17 cellular contexts compared by ENCODE assay signal in the genomic region with DNA sequence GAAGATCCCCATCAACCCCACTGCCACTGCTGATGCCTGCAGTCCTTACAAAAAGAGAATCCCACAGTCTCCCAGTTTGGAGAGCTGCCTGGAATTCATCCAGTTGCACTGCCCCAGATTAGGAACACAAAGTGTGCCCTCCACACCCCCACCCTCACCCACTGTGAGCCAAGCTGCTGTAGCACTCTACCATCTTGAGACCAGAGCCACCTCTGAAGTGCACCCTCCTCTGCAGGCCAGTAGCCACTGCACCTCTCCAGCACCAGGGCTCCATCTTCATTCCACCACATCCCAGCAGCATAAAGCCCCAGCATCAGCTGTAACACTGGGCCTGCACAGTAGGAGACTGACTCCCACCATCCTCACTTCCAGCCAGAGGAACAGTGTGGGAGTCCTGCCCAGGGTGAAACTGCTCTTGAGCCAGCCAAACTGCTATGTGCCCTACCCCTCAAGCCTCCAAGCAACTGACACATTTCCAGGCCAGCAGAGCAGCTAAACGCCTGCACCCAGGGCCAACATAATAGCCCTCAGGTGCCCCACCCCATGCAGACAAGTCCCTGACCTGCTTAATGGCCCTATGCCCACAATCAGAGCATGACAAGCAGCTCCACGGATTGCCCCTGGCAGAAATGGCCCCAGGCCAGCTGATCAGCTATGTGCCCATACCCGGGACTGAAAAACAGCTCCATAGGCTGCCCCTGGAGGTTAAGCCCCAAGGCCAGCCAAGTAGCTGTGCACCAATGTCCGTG.
DNase-seq lines count a peak whose midpoint lies in the region; ATAC-seq and TF ChIP-seq lines count a peak whose summit lies in the region.
"Had no signal": no experiment of that assay in that cellular context is flagged by ENCODE, and none has a peak within 500 bp of the region (broad histone marks: within the 10 kb centered on the region; RNA-seq: fewer than 3 reads in every experiment).

No MANE protein-coding gene starts in this region.

- H2BK12ac ChIP-seq in H9 (ENCODE audit: insufficient read length, low read depth, low read length), result no peak overlapping the region

- no peak overlapping the region for H2BK120ac ChIP-seq in H9 (ENCODE audit: low read depth, low read length, poor library complexity, severe bottlenecking)

- no peaks in the 10 kb centered on the region for H3K79me1 ChIP-seq in H9 (ENCODE audit: insufficient read depth, low read depth, low read length, poor library complexity, severe bottlenecking)

- H3K79me2 ChIP-seq in H9 (ENCODE audit: insufficient read depth, low read length), result no peaks in the 10 kb centered on the region

- H3K4me1 ChIP-seq in H9 (ENCODE audit: insufficient read depth, low read length) (no peaks in the 10 kb centered on the region; the same call in 1 of the 2 replicates), suprapubic skin (peaks cover 8% of the 10 kb centered on the region)
- H3K4me1 ChIP-seq: Caco-2 had no signal

- no peak overlapping the region for H4K91ac ChIP-seq in H9 (ENCODE audit: insufficient read length, low read depth, low read length)

- H3K4me2 ChIP-seq in H9 (ENCODE audit: insufficient read depth, insufficient read length, low read length), result no peak overlapping the region

- H3K4me1 Mint-ChIP-seq in H9 (peaks cover 3 to 4% of the 10 kb centered on the region in 2 experiments; a peak in 2 of 4 replicates), glutamatergic neuron (ENCODE audit: low read depth, unreplicated experiment) (peaks cover 4% of the 10 kb centered on the region)
- peaks cover 52% of the 10 kb centered on the region for H3K4me1 Mint-ChIP-seq in dendritic cell treated with granulocyte-macrophage colony-stimulating factor and Interleukin-4, amounts not matched to agents 40 ng/mL and 50 ng/mL, for 4 days (ENCODE audit: low read depth)
- peaks cover 10 to 29% of the 10 kb centered on the region in 2 donors for H3K4me1 Mint-ChIP-seq in stimulated activated naive B cell treated with anti-CD40 and anti-IgM and Interleukin-4, amounts not matched to agents 10 μg/mL and 1 μg/mL and 100 μg/mL, for 72 hours

- H3K23me2 ChIP-seq in H9 (ENCODE audit: insufficient read length, low read depth, low read length, poor library complexity, severe bottlenecking), result no peaks in the 10 kb centered on the region

- no peak overlapping the region for H3K4ac ChIP-seq in H9 (ENCODE audit: low read depth, low read length)

- H3K27me3 ChIP-seq in H9 (ENCODE audit: insufficient read depth, low read length), result no peaks in the 10 kb centered on the region
- no peaks in the 10 kb centered on the region for H3K27me3 ChIP-seq in suprapubic skin

- H3K36me3 Mint-ChIP-seq in H9 (ENCODE audit: insufficient read depth in 1 of 3, low read depth in 3 of 3) (peaks cover 12 to 29% (median 20%) of the 10 kb centered on the region in 3 experiments), glutamatergic neuron (ENCODE audit: unreplicated experiment) (peaks cover 44% of the 10 kb centered on the region)
- peaks cover 93% of the 10 kb centered on the region for H3K36me3 Mint-ChIP-seq in dendritic cell treated with granulocyte-macrophage colony-stimulating factor and Interleukin-4, amounts not matched to agents 40 ng/mL and 50 ng/mL, for 4 days (ENCODE audit: low read depth)
- peaks cover 71 to 89% of the 10 kb centered on the region in 2 donors for H3K36me3 Mint-ChIP-seq in stimulated activated naive B cell treated with anti-CD40 and anti-IgM and Interleukin-4, amounts not matched to agents 10 μg/mL and 1 μg/mL and 100 μg/mL, for 72 hours

- H2BK15ac ChIP-seq in H9 (ENCODE audit: low read depth, low read length), result no peak overlapping the region

- no peak overlapping the region for H4K8ac ChIP-seq in H9 (replicated peaks; ENCODE audit: insufficient read length, low read depth, low read length)

- H3K27ac Mint-ChIP-seq in H9 (peak overlapping the region in 2 of 3 experiments; percentile 46 to 47; a peak in 3 of 7 replicates), glutamatergic neuron (ENCODE audit: unreplicated experiment) (no peak overlapping the region)
- peak overlapping the region; percentile 23 for H3K27ac Mint-ChIP-seq in dendritic cell treated with granulocyte-macrophage colony-stimulating factor and Interleukin-4, amounts not matched to agents 40 ng/mL and 50 ng/mL, for 4 days
- peak overlapping the region; percentile 48 for H3K27ac Mint-ChIP-seq in stimulated activated naive B cell treated with anti-CD40 and anti-IgM and Interleukin-4, amounts not matched to agents 10 μg/mL and 1 μg/mL and 100 μg/mL, for 72 hours
- H3K27ac Mint-ChIP-seq: CD4-positive, CD25-positive, alpha-beta regulatory T cell had no signal

- no CpG with 5 or more reads among the region's 4 CpGs for WGBS in H9 (ENCODE audit: extremely low coverage, insufficient read length, low lambda C conversion rate)
- 68% methylated on average over 3 of the region's 4 CpGs for WGBS in suprapubic skin

- H3K18ac ChIP-seq in H9 (ENCODE audit: insufficient read length, low read depth, low read length), result no peak overlapping the region

- H2BK20ac ChIP-seq in H9 (ENCODE audit: low read depth, low read length, poor library complexity, severe bottlenecking), result no peak overlapping the region

- no peak for ATAC-seq in stimulated activated naive B cell treated with anti-CD40 and anti-IgM and Interleukin-4, amounts not matched to agents 10 μg/mL and 1 μg/mL and 100 μg/mL, for 72 hours (replicated peaks)
- ATAC-seq: HCT116 had no signal

- TF ChIP-seq POLR2A in suprapubic skin (IDR thresholded peaks at IDR 0.05), result no peak

- H3K23ac ChIP-seq in H9 (ENCODE audit: insufficient read length, low read depth, low read length), result no peak overlapping the region

- no peak overlapping the region for H3K56ac ChIP-seq in H9 (ENCODE audit: insufficient read length, low read depth, low read length)

- DNase-seq in H9 (no peak), kidney tubule cell (ENCODE audit: low spot score) (peak; percentile 9), glutamatergic neuron (no peak), suprapubic skin (ENCODE audit: low spot score in 2 of 2) (no peak)
- DNase-seq in stimulated activated naive B cell treated with anti-CD40 and anti-IgM and Interleukin-4, amounts not matched to agents 10 μg/mL and 1 μg/mL and 100 μg/mL, for 72 hours, result no peak
- DNase-seq in stimulated activated CD8-positive, alpha-beta memory T cell treated with anti-CD3 and anti-CD28 coated beads, Interleukin-4, amount 100 ng/mL, for 48 hours, result no peak
- DNase-seq: ACHN; Caco-2; CD4-positive, CD25-positive, alpha-beta regulatory T cell; DMS53; NCI-H1048; NCI-H1436 treated with DMSO at 0.1 percent for 48 hours; NCI-H2081; NCI-H774 had no signal

- intact Hi-C loops in dendritic cell treated with granulocyte-macrophage colony-stimulating factor and Interleukin-4, amounts not matched to agents 40 ng/mL and 50 ng/mL, for 4 days (cut with micrococcal nuclease), result no loop called here

- H4K20me1 ChIP-seq in H9 (ENCODE audit: control insufficient read depth, insufficient read depth, insufficient read length), result no peaks in the 10 kb centered on the region

- no peak for TF ChIP-seq EP300 in suprapubic skin (IDR thresholded peaks at IDR 0.05)

- no peak overlapping the region for H3K9ac ChIP-seq in H9 (ENCODE audit: extremely low read depth, insufficient read length, low read length)

- H3K14ac ChIP-seq in H9 (ENCODE audit: insufficient read depth, low read length), result no peak overlapping the region

- H2BK5ac ChIP-seq in H9 (ENCODE audit: insufficient read length, low read length), result no peak overlapping the region

- H3K4me3 Mint-ChIP-seq in H9, result no peak overlapping the region
- H3K4me3 Mint-ChIP-seq in dendritic cell treated with granulocyte-macrophage colony-stimulating factor and Interleukin-4, amounts not matched to agents 40 ng/mL and 50 ng/mL, for 4 days, result no peak overlapping the region
- H3K4me3 Mint-ChIP-seq in stimulated activated naive B cell treated with anti-CD40 and anti-IgM and Interleukin-4, amounts not matched to agents 10 μg/mL and 1 μg/mL and 100 μg/mL, for 72 hours, result no peak overlapping the region
- H3K4me3 Mint-ChIP-seq in glutamatergic neuron (ENCODE audit: unreplicated experiment), result no peak overlapping the region
- H3K4me3 Mint-ChIP-seq: CD4-positive, CD25-positive, alpha-beta regulatory T cell had no signal

- H3K27me3 Mint-ChIP-seq in H9 (ENCODE audit: low read depth), result no peaks in the 10 kb centered on the region
- H3K27me3 Mint-ChIP-seq in dendritic cell treated with granulocyte-macrophage colony-stimulating factor and Interleukin-4, amounts not matched to agents 40 ng/mL and 50 ng/mL, for 4 days, result no peaks in the 10 kb centered on the region
- no peaks in the 10 kb centered on the region for H3K27me3 Mint-ChIP-seq in stimulated activated naive B cell treated with anti-CD40 and anti-IgM and Interleukin-4, amounts not matched to agents 10 μg/mL and 1 μg/mL and 100 μg/mL, for 72 hours
- H3K27me3 Mint-ChIP-seq in glutamatergic neuron (ENCODE audit: unreplicated experiment), result peaks cover 9% of the 10 kb centered on the region
- H3K27me3 Mint-ChIP-seq: CD4-positive, CD25-positive, alpha-beta regulatory T cell had no signal

- peaks cover 23% of the 10 kb centered on the region for H3K36me3 ChIP-seq in suprapubic skin

- TF ChIP-seq CTCF in H9 (conservative IDR thresholded peaks at IDR 0.05) (no peak), glutamatergic neuron (IDR thresholded peaks at IDR 0.05; ENCODE audit: partially characterized antibody, unreplicated experiment) (no peak), suprapubic skin (IDR thresholded peaks at IDR 0.05) (no peak)

- H2AK5ac ChIP-seq in H9 (ENCODE audit: insufficient read length, low read length), result no peak overlapping the region

- H3K9me3 ChIP-seq in H9 (ENCODE audit: control insufficient read depth, low read depth, low read length), result no peaks in the 10 kb centered on the region
- H3K9me3 ChIP-seq in suprapubic skin, result peaks cover 4% of the 10 kb centered on the region

- peaks cover 10 to 14% of the 10 kb centered on the region in 2 experiments for H3K9me3 Mint-ChIP-seq in H9
- peaks cover 27% of the 10 kb centered on the region for H3K9me3 Mint-ChIP-seq in dendritic cell treated with granulocyte-macrophage colony-stimulating factor and Interleukin-4, amounts not matched to agents 40 ng/mL and 50 ng/mL, for 4 days
- H3K9me3 Mint-ChIP-seq in stimulated activated naive B cell treated with anti-CD40 and anti-IgM and Interleukin-4, amounts not matched to agents 10 μg/mL and 1 μg/mL and 100 μg/mL, for 72 hours, result peaks cover 12 to 18% of the 10 kb centered on the region in 2 donors
- peaks cover 33% of the 10 kb centered on the region for H3K9me3 Mint-ChIP-seq in glutamatergic neuron (ENCODE audit: unreplicated experiment)

- no peak overlapping the region for H3T11ph ChIP-seq in H9 (ENCODE audit: low read length)

- no peak overlapping the region for H4K5ac ChIP-seq in H9 (ENCODE audit: insufficient read length, low read depth, low read length)

- H2AFZ ChIP-seq in H9 (ENCODE audit: low read length), result no peak overlapping the region

- no peak overlapping the region for H3K4me3 ChIP-seq in suprapubic skin

- H3K27ac ChIP-seq in H9 (ENCODE audit: insufficient read length, low read depth, low read length), result no peak overlapping the region
- H3K27ac ChIP-seq in suprapubic skin, result no peak overlapping the region
- H3K27ac ChIP-seq: HL-60 had no signal
